8 cellular contexts compared by ENCODE assay signal in genomic region chr3:114213669-114214541, GRCh38. TPM values are rescaled to one million over a fixed set of nuclear protein-coding genes. Genes with fewer than 3 reads are reported as not detected.
DNase-seq lines count a peak whose midpoint lies in the region; ATAC-seq and TF ChIP-seq lines count a peak whose summit lies in the region.

No MANE protein-coding gene starts in this region.

- CTCF ChIA-PET in Calu3 (lab: Charles Lee), result interaction anchor here (0.7 to 1.0 kb wide), 2 partner anchors 15 to 205 kb away, joined by 4 to 7 read pairs; no protein-coding TSS in a partner anchor

- ATAC-seq in GM19467 (IDR thresholded peaks at IDR 0.05; ENCODE audit: unreplicated experiment), result peak; percentile 76
- peak; percentile 79 for ATAC-seq in HG03565 (IDR thresholded peaks at IDR 0.05; ENCODE audit: unreplicated experiment)
- ATAC-seq in body of pancreas, result peak; percentile 21
- ATAC-seq in memory B cell (ENCODE audit: low read depth), result peak; percentile 66

- no peaks in the 10 kb centered on the region for H3K36me3 ChIP-seq in body of pancreas (replicated peaks in 1 of 2; ENCODE audit: insufficient read depth in 1 of 2, low read depth in 2 of 2)

- DNase-seq in Calu3, result peak; percentile 3
- peak; percentile 84 for DNase-seq in T-helper 2 cell treated with Interferon-gamma antibody and Interleukin-4, amounts not matched to agents 5 μg/mL and 100 μg/mL, for 36 hours (ENCODE audit: low spot score)
- DNase-seq in body of pancreas, result peak in 1 of 4 donors; percentile 8
- peak; percentile 65 to 74 for DNase-seq in memory B cell (ENCODE audit: low spot score in 2 of 2)
- DNase-seq in stimulated activated CD8-positive, alpha-beta memory T cell treated with anti-CD3 and anti-CD28 coated beads, Interleukin-4, amount 100 ng/mL, for 48 hours, result peak; percentile 79
- no peak for DNase-seq in SW 1271 (lab: John Stamatoyannopoulos, UW)

- TF ChIP-seq CTCF in Calu3 (IDR thresholded peaks at IDR 0.05; ENCODE audit: unreplicated experiment) (no peak), body of pancreas (IDR thresholded peaks at IDR 0.05) (no peak)

- intact Hi-C loops in Calu3 (cut with micrococcal nuclease; ENCODE audit: unreplicated experiment), result no loop called here
- intact Hi-C loops in body of pancreas (cut with DNase I), result no loop called here

- H3K36me3 Mint-ChIP-seq in Calu3 (ENCODE audit: insufficient read depth, unreplicated experiment), result no peaks in the 10 kb centered on the region
- peaks cover 5% of the 10 kb centered on the region for H3K36me3 Mint-ChIP-seq in T-helper 2 cell treated with Interferon-gamma antibody and Interleukin-4, amounts not matched to agents 5 μg/mL and 100 μg/mL, for 36 hours (ENCODE audit: low read depth)
- H3K36me3 Mint-ChIP-seq in memory B cell, result peaks cover 2% of the 10 kb centered on the region

- no peaks in the 10 kb centered on the region for H3K4me1 ChIP-seq in body of pancreas

- TF ChIP-seq POLR2A in body of pancreas (IDR thresholded peaks at IDR 0.05), result no peak

- H3K27ac ChIP-seq in body of pancreas, result peak overlapping the region in 1 of 4 donors; percentile 32

- H3K4me1 Mint-ChIP-seq in Calu3 (ENCODE audit: low read depth, unreplicated experiment), result no peaks in the 10 kb centered on the region
- H3K4me1 Mint-ChIP-seq in T-helper 2 cell treated with Interferon-gamma antibody and Interleukin-4, amounts not matched to agents 5 μg/mL and 100 μg/mL, for 36 hours (ENCODE audit: low read depth), result peaks cover 20% of the 10 kb centered on the region
- peaks cover 25% of the 10 kb centered on the region for H3K4me1 Mint-ChIP-seq in memory B cell

- H3K9me3 ChIP-seq in body of pancreas, result no peaks in the 10 kb centered on the region

- H3K27me3 Mint-ChIP-seq in Calu3 (ENCODE audit: unreplicated experiment) (peaks cover 8% of the 10 kb centered on the region), memory B cell (no peaks in the 10 kb centered on the region)
- H3K27me3 Mint-ChIP-seq in T-helper 2 cell treated with Interferon-gamma antibody and Interleukin-4, amounts not matched to agents 5 μg/mL and 100 μg/mL, for 36 hours (ENCODE audit: low read depth), result no peaks in the 10 kb centered on the region

- 25 to 46% methylated on average over 18 of the region's 18 CpGs for WGBS in body of pancreas, 2 donors

- no TSS peak for BruUV-seq in Calu3 (replicated peaks; lab: Mats Ljungman, UMichigan)

- H3K4me3 Mint-ChIP-seq in Calu3 (ENCODE audit: low read depth, unreplicated experiment) (no peak overlapping the region), memory B cell (no peak overlapping the region)
- no peak overlapping the region for H3K4me3 Mint-ChIP-seq in T-helper 2 cell treated with Interferon-gamma antibody and Interleukin-4, amounts not matched to agents 5 μg/mL and 100 μg/mL, for 36 hours

- H3K9me3 Mint-ChIP-seq in Calu3 (ENCODE audit: low read depth, unreplicated experiment) (no peaks in the 10 kb centered on the region), memory B cell (no peaks in the 10 kb centered on the region)
- H3K9me3 Mint-ChIP-seq in T-helper 2 cell treated with Interferon-gamma antibody and Interleukin-4, amounts not matched to agents 5 μg/mL and 100 μg/mL, for 36 hours, result no peaks in the 10 kb centered on the region

- no peak overlapping the region for H3K4me3 ChIP-seq in body of pancreas

- no peak overlapping the region for H3K27ac Mint-ChIP-seq in Calu3 (ENCODE audit: unreplicated experiment)
- no peak overlapping the region for H3K27ac Mint-ChIP-seq in T-helper 2 cell treated with Interferon-gamma antibody and Interleukin-4, amounts not matched to agents 5 μg/mL and 100 μg/mL, for 36 hours
- H3K27ac Mint-ChIP-seq in memory B cell, result no peak overlapping the region

- H3K27me3 ChIP-seq in body of pancreas, result peaks cover 0 to 4% of the 10 kb centered on the region in 2 donors

RNA-seq across cellular contexts. Expression of gene ZNF80, which starts 23.5 kb away (rescaled TPM):
- total RNA-seq in Calu3 (2022) (not detected in 2 replicates), body of pancreas (not detected)

RNA-seq across cellular contexts. Expression of gene DRD3, which starts 35.1 kb away (rescaled TPM):
- total RNA-seq in Calu3 (2022) (not detected in 2 replicates), body of pancreas (not detected)

Comparison
In these comparisons a context has a peak if more than half of its experiments do, and no peak if none do; other contexts are left out.
1. DNase-seq: peak in Calu3 (single experiment), T-helper 2 cell treated with Interferon-gamma antibody and Interleukin-4, amounts not matched to agents 5 μg/mL and 100 μg/mL, for 36 hours (single experiment), memory B cell (2 of 2) and stimulated activated CD8-positive, alpha-beta memory T cell treated with anti-CD3 and anti-CD28 coated beads, Interleukin-4, amount 100 ng/mL, for 48 hours (single experiment); none in SW 1271 (0 of 2).
2. ATAC-seq: peak in every context shown above with its lines; median percentile 79 in HG03565; 76 in GM19467; 66 in memory B cell; 21 in body of pancreas.